In the genomic region with DNA sequence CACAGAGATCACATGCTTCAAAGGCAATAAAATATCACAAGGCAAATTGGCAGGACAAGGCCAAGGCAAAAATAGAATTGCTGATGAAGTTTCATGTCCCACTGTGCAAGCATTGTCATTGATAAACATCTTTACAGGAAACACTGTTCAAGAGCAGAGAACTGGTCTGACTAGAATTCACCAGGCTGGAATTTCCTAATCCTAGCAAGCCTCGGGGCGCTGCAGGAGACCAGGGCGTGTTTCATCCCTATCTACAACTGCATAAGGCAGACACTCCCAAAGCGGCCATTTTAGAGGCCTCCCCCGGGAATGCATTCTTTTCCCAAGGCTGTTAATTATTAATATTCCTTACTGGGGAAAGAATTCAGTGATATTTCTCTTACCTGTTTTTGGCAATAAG, we compare ENCODE assay signal across 7 cellular contexts.
DNase-seq lines count a peak whose midpoint lies in the region; ATAC-seq, FAIRE-seq and TF ChIP-seq lines count a peak whose summit lies in the region.
"Not testable (repeated sequence)": the region's sequence is repeated elsewhere in the genome, so short reads cannot be mapped to it uniquely, and the experiment has no call there.

No MANE protein-coding gene starts in this region.

- H2BK15ac ChIP-seq in H9 (ENCODE audit: low read depth, low read length); mesendoderm (replicated peaks; ENCODE audit: low read depth): not testable (repeated sequence)

- not testable (repeated sequence) for H2AFZ ChIP-seq in H9 (ENCODE audit: low read length); PC-9; K562 (ENCODE audit: low read depth, low read length)

- not testable (repeated sequence) for TF ChIP-seq EP300 in K562 (IDR thresholded peaks at IDR 0.05; ENCODE audit: low read length)

- not testable (repeated sequence) for H2BK5ac ChIP-seq in H9 (ENCODE audit: insufficient read length, low read length); mesendoderm (ENCODE audit: low read length)

- H3K23ac ChIP-seq in H9 (ENCODE audit: insufficient read length, low read depth, low read length); mesendoderm (ENCODE audit: low read length): not testable (repeated sequence)

- H3K4me2 ChIP-seq in H9 (ENCODE audit: insufficient read depth, insufficient read length, low read length); PC-9; K562 (ENCODE audit: insufficient read depth, low read length); mesendoderm (ENCODE audit: low read length): not testable (repeated sequence)

- not testable (repeated sequence) for H2BK20ac ChIP-seq in H9 (ENCODE audit: low read depth, low read length, poor library complexity, severe bottlenecking)

- not testable (repeated sequence) for TF ChIP-seq CTCF in H9 (conservative IDR thresholded peaks at IDR 0.05); LNCaP clone FGC (IDR thresholded peaks at IDR 0.05; ENCODE audit: control insufficient read depth, extremely low read depth, insufficient read depth); PC-9 (conservative IDR thresholded peaks at IDR 0.05); K562 (IDR thresholded peaks at IDR 0.05 in 2 of 3, conservative IDR thresholded peaks at IDR 0.05 in 1 of 3; ENCODE audit: insufficient read depth in 2 of 3, low read depth in 1 of 3, low read length in 3 of 3); epithelial cell of esophagus (IDR thresholded peaks at IDR 0.05; ENCODE audit: insufficient read depth, low read depth, low read length, missing control alignments)

- not testable (repeated sequence) for H3K14ac ChIP-seq in H9 (ENCODE audit: insufficient read depth, low read length)

- not testable (repeated sequence) for H2AK5ac ChIP-seq in H9 (ENCODE audit: insufficient read length, low read length); mesendoderm (ENCODE audit: low read length)

- H3K79me1 ChIP-seq in H9 (ENCODE audit: insufficient read depth, low read depth, low read length, poor library complexity, severe bottlenecking); mesendoderm (ENCODE audit: low read length): not testable (repeated sequence)

- in situ Hi-C loops in K562 (cut with MboI): not testable (repeated sequence)

- H2BK12ac ChIP-seq in H9 (ENCODE audit: insufficient read length, low read depth, low read length): not testable (repeated sequence)

- H3K4me3 Mint-ChIP-seq in H9: not testable (repeated sequence)

- POLR2A ChIA-PET in PC-9 (lab: Charles Lee; ENCODE audit: unreplicated experiment); K562 (lab: Yijun Ruan, JAX): not testable (repeated sequence)

- H3K4ac ChIP-seq in H9 (ENCODE audit: low read depth, low read length); mesendoderm (ENCODE audit: low read depth, low read length): not testable (repeated sequence)

- H3K9me3 Mint-ChIP-seq in H9: peaks cover 26 to 47% of the 10 kb centered on the region in 2 experiments

- not testable (repeated sequence) for H4K20me1 ChIP-seq in H9 (ENCODE audit: control insufficient read depth, insufficient read depth, insufficient read length); PC-9 (ENCODE audit: insufficient read depth); K562 (replicated peaks; ENCODE audit: control insufficient read depth, insufficient read depth, low read length)

- not testable (repeated sequence) for H3T11ph ChIP-seq in H9 (ENCODE audit: low read length)

- not testable (repeated sequence) for H4K5ac ChIP-seq in H9 (ENCODE audit: insufficient read length, low read depth, low read length); mesendoderm (ENCODE audit: low read length)

- H3K27ac Mint-ChIP-seq in H9: not testable (repeated sequence)

- CTCF ChIA-PET in PC-9 (lab: Charles Lee); K562 (lab: Yijun Ruan, JAX; ENCODE audit: low intra/inter-chr PET ratio): not testable (repeated sequence)

- H3K9ac ChIP-seq in H9 (ENCODE audit: extremely low read depth, insufficient read length, low read length); K562 (ENCODE audit: insufficient read depth in 1 of 2, low read depth in 2 of 2, low read length in 2 of 2); mesendoderm (ENCODE audit: low read length): not testable (repeated sequence)

- not testable (repeated sequence) for H2BK120ac ChIP-seq in H9 (ENCODE audit: low read depth, low read length, poor library complexity, severe bottlenecking); mesendoderm (ENCODE audit: low read depth, low read length)

- not testable (repeated sequence) for H4K8ac ChIP-seq in H9 (replicated peaks; ENCODE audit: insufficient read length, low read depth, low read length); mesendoderm (ENCODE audit: low read depth, low read length)

- H4K91ac ChIP-seq in H9 (ENCODE audit: insufficient read length, low read depth, low read length): not testable (repeated sequence)

- H3K27me3 Mint-ChIP-seq in H9 (ENCODE audit: low read depth): not testable (repeated sequence)

- not testable (repeated sequence) for BruUV-seq in PC-9 (replicated peaks; lab: Mats Ljungman, UMichigan); K562 (replicated peaks; lab: Mats Ljungman, UMichigan)

- not testable (repeated sequence) for H3K27me3 ChIP-seq in H9 (ENCODE audit: insufficient read depth, low read length); PC-9 (ENCODE audit: insufficient read depth, low read depth); K562 (ENCODE audit: control insufficient read depth in 2 of 2, insufficient read depth in 2 of 2, low read length in 2 of 2); mesendoderm (ENCODE audit: insufficient read depth, low read length, poor library complexity)

- not testable (repeated sequence) for ATAC-seq in K562

- intact Hi-C loops in PC-9 (cut with micrococcal nuclease; ENCODE audit: unreplicated experiment); K562 (cut with micrococcal nuclease): not testable (repeated sequence)

- H3K9me3 ChIP-seq in H9 (ENCODE audit: control insufficient read depth, low read depth, low read length); K562 (replicated peaks; ENCODE audit: control insufficient read depth, insufficient read depth, low read depth, low read length): not testable (repeated sequence)
- H3K9me3 ChIP-seq in PC-9 (ENCODE audit: insufficient read depth, low read depth): peaks cover 21% of the 10 kb centered on the region

- not testable (repeated sequence) for H3F3A ChIP-seq in PC-9 (ENCODE audit: insufficient read depth, low read depth)

- H3K9me1 ChIP-seq in K562 (ENCODE audit: control insufficient read depth, insufficient read depth, low read length): not testable (repeated sequence)

- not testable (repeated sequence) for H3K4me3 ChIP-seq in LNCaP clone FGC (ENCODE audit: low read depth, low read length); PC-9; K562; epithelial cell of esophagus (ENCODE audit: low read length); mesendoderm (ENCODE audit: low read length)

- H3K79me2 ChIP-seq in H9 (ENCODE audit: insufficient read depth, low read length); PC-9 (ENCODE audit: low read depth); K562 (ENCODE audit: control insufficient read depth, insufficient read depth, low read length); mesendoderm (ENCODE audit: control insufficient read depth, insufficient read depth, low read length): not testable (repeated sequence)

- peaks cover 25 to 30% (median 29%) of the 10 kb centered on the region in 3 experiments for H3K36me3 Mint-ChIP-seq in H9 (ENCODE audit: insufficient read depth in 1 of 3, low read depth in 3 of 3)

- H3K56ac ChIP-seq in H9 (ENCODE audit: insufficient read length, low read depth, low read length); mesendoderm (ENCODE audit: low read length): not testable (repeated sequence)

- not testable (repeated sequence) for H3K23me2 ChIP-seq in H9 (ENCODE audit: insufficient read length, low read depth, low read length, poor library complexity, severe bottlenecking)

- H3K4me1 Mint-ChIP-seq in H9: not testable (repeated sequence)

- peak; percentile 2 for DNase-seq in DMS 273 (lab: John Stamatoyannopoulos, UW; ENCODE audit: unreplicated experiment)
- DNase-seq in H9: peak; percentile 31
- peak; percentile 23 for DNase-seq in LNCaP clone FGC (ENCODE audit: low read depth)
- DNase-seq in PC-9: peak; percentile 10 to 64
- DNase-seq in K562 (ENCODE audit: extremely low read depth in 1 of 4, low spot score in 3 of 4): not testable (repeated sequence)
- peak; percentile 27 for DNase-seq in epithelial cell of esophagus (ENCODE audit: low read depth)
- DNase-seq in mesendoderm: peak; percentile 42

- no CpG with 5 or more reads among the region's 5 CpGs for WGBS in H9 (ENCODE audit: extremely low coverage, insufficient read length, low lambda C conversion rate)
- 0% methylated on average over 5 of the region's 5 CpGs for WGBS in K562 (ENCODE audit: insufficient coverage, low coverage, missing lambda C conversion rate)
- no CpG with 5 or more reads among the region's 5 CpGs for WGBS in mesendoderm (ENCODE audit: extremely low coverage, insufficient coverage, low lambda C conversion rate)

- not testable (repeated sequence) for TF ChIP-seq RAD21 in K562 (CRISPR knock-in tag; conservative IDR thresholded peaks at IDR 0.05 in 1 of 2, IDR thresholded peaks at IDR 0.05 in 1 of 2)

- not testable (repeated sequence) for H3K36me3 ChIP-seq in PC-9 (ENCODE audit: low read depth); K562 (ENCODE audit: control insufficient read depth, insufficient read depth, low read length); mesendoderm (ENCODE audit: control insufficient read depth, insufficient read depth, low read length)

- H3K18ac ChIP-seq in H9 (ENCODE audit: insufficient read length, low read depth, low read length); mesendoderm (ENCODE audit: low read length): not testable (repeated sequence)

- not testable (repeated sequence) for H3K9me2 ChIP-seq in PC-9 (ENCODE audit: insufficient read depth)

- not testable (repeated sequence) for H3K27ac ChIP-seq in H9 (ENCODE audit: insufficient read length, low read depth, low read length); PC-9; K562 (ENCODE audit: extremely low read depth, low read depth, low read length); mesendoderm (ENCODE audit: low read depth, low read length)

- not testable (repeated sequence) for FAIRE-seq in K562 (lab: Jason Lieb, UNC)

- not testable (repeated sequence) for H3K4me1 ChIP-seq in H9 (ENCODE audit: insufficient read depth, low read length); PC-9 (replicated peaks; ENCODE audit: insufficient read depth); K562 (replicated peaks in 1 of 2; ENCODE audit: control insufficient read depth in 2 of 2, insufficient read depth in 2 of 2, low read length in 2 of 2); mesendoderm (ENCODE audit: control insufficient read depth, low read depth, low read length)

- TF ChIP-seq POLR2A in K562 (conservative IDR thresholded peaks at IDR 0.05): not testable (repeated sequence)
